31 cellular contexts compared by ENCODE assay signal in the genomic region with DNA sequence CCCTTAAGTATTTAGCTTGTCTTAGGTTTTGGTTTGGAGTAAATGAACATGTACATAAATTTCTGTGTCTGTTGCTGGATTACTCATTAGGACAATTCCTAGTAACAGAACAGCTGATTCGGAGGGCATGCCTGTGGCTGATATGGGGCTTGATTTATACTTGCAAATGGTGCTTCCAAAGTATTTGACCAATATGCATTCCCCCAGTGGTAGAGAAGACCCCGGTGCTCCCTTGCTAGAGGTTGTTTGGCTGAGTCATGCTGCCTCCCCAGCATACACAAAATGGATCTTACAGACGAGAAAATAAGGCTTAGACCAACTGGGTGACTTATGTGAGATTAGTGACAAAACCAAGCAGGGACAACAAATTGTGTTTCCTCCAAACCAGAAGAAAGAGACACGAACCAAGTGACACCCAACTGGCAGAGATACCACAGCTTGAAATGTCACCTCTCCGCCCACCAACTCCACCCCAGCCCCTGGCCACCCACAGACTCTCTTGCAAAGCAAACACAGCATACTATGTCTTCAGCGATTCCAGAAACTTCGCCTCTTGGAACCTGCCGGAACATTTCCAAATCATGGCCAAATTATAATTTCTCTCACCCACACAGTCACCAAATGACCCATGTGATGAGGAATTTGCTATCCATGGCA.
DNase-seq lines count a peak whose midpoint lies in the region; ATAC-seq and TF ChIP-seq lines count a peak whose summit lies in the region.
"Had no signal": no experiment of that assay in that cellular context is flagged by ENCODE, and none has a peak within 500 bp of the region (broad histone marks: within the 10 kb centered on the region; RNA-seq: fewer than 3 reads in every experiment).

No MANE protein-coding gene starts in this region.

- H3K27me3 ChIP-seq in Panc1 (ENCODE audit: control insufficient read depth, insufficient read depth, low read length) = no peaks in the 10 kb centered on the region
- peaks cover under 1% of the 10 kb centered on the region for H3K27me3 ChIP-seq in osteoblast (ENCODE audit: insufficient read depth, low read length)
- H3K27me3 ChIP-seq in trophoblast cell (ENCODE audit: insufficient read depth, low read length) = no peaks in the 10 kb centered on the region
- H3K27me3 ChIP-seq: adrenal gland, cardiac muscle cell, colonic mucosa, upper lobe of left lung had no signal

- H2AFZ ChIP-seq in osteoblast (ENCODE audit: low read length) (no peak overlapping the region), trophoblast cell (ENCODE audit: insufficient read depth, low read length, poor library complexity) (no peak overlapping the region)

- in situ Hi-C loops in Panc1 (cut with HindIII; ENCODE audit: low pct_unique_long_range_greater_than_20kb, low sequenced_read_pairs) = no loop called here

- ATAC-seq in Panc1 = no peak
- ATAC-seq in activated naive CD4-positive, alpha-beta T cell treated with anti-CD3 and anti-CD28 coated beads, Interleukin-2, amount 50 U/mL, for 72 hours = no peak
- no peak for ATAC-seq in HG02981 (IDR thresholded peaks at IDR 0.05; ENCODE audit: unreplicated experiment)
- ATAC-seq: activated CD4-positive, CD25-positive, alpha-beta regulatory T cell treated with anti-CD3 and anti-CD28 coated beads, Interleukin-2, amount 50 U/mL, for 24 hours; naive thymus-derived CD8-positive, alpha-beta T cell; sciatic nerve had no signal

- H2BK5ac ChIP-seq in trophoblast cell (ENCODE audit: low read depth, low read length, poor library complexity) = no peak overlapping the region

- no peak overlapping the region for H3K14ac ChIP-seq in trophoblast cell (ENCODE audit: low read length)

- H3K4me2 ChIP-seq in osteoblast (ENCODE audit: insufficient read depth, low read length) = peak overlapping the region; percentile 43
- no peak overlapping the region for H3K4me2 ChIP-seq in trophoblast cell (ENCODE audit: low read length)

- no peak overlapping the region for H4K8ac ChIP-seq in trophoblast cell (ENCODE audit: low read depth, low read length)

- H4K91ac ChIP-seq in trophoblast cell (ENCODE audit: low read depth, low read length) = no peak overlapping the region

- no peaks in the 10 kb centered on the region; the same call in 1 of the 2 replicates for H3K36me3 ChIP-seq in Panc1 (ENCODE audit: control insufficient read depth, insufficient read depth, low read length)
- no peaks in the 10 kb centered on the region for H3K36me3 ChIP-seq in osteoblast (ENCODE audit: insufficient read depth, low read length)
- H3K36me3 ChIP-seq in trophoblast cell (ENCODE audit: control insufficient read depth in 1 of 2, insufficient read depth in 2 of 2, low read length in 2 of 2) = no peaks in the 10 kb centered on the region
- H3K36me3 ChIP-seq: adrenal gland, cardiac muscle cell, colonic mucosa, left ventricle myocardium inferior, prostate gland, upper lobe of left lung had no signal

- no peak overlapping the region for H2BK12ac ChIP-seq in trophoblast cell (ENCODE audit: low read length)

- TF ChIP-seq CTCF in Panc1 (IDR thresholded peaks at IDR 0.05) (no peak), choroid plexus epithelial cell (conservative IDR thresholded peaks at IDR 0.05; ENCODE audit: low read depth, low read length) (no peak), osteoblast (IDR thresholded peaks at IDR 0.05; ENCODE audit: extremely low read depth, low read depth, low read length) (no peak)

- H4K12ac ChIP-seq in trophoblast cell (ENCODE audit: low read depth, low read length) = no peak overlapping the region

- intact Hi-C loops in Panc1 (cut with micrococcal nuclease; ENCODE audit: unreplicated experiment) = loop anchor here (5.0 kb wide), 1 partner anchor 57 kb away; no protein-coding TSS in a partner anchor

- no peak overlapping the region for H2BK120ac ChIP-seq in trophoblast cell (ENCODE audit: insufficient read depth, low read length, poor library complexity)

- H3K4me3 ChIP-seq in Panc1 (ENCODE audit: low read depth in 2 of 2, low read length in 2 of 2) = no peak overlapping the region
- no peak overlapping the region for H3K4me3 ChIP-seq in choroid plexus epithelial cell (ENCODE audit: low read depth, low read length)
- no peak overlapping the region for H3K4me3 ChIP-seq in osteoblast (ENCODE audit: insufficient read depth, low read length)
- no peak overlapping the region for H3K4me3 ChIP-seq in trophoblast cell (ENCODE audit: low read depth, low read length)
- H3K4me3 ChIP-seq: adrenal gland, cardiac muscle cell, colonic mucosa, left ventricle myocardium inferior, prostate gland, SK-N-MC, upper lobe of left lung had no signal

- H3K18ac ChIP-seq in trophoblast cell (ENCODE audit: low read length) = no peak overlapping the region

- no peaks in the 10 kb centered on the region for H3K79me1 ChIP-seq in trophoblast cell (ENCODE audit: low read length)

- H3K27ac ChIP-seq in Panc1 (ENCODE audit: low read length) (0 out of 2 replicates have a peak overlapping the region, but pooled peaks have one; percentile 23), osteoblast (ENCODE audit: low read depth, low read length) (no peak overlapping the region), trophoblast cell (ENCODE audit: low read depth, low read length) (no peak overlapping the region)
- H3K27ac ChIP-seq: adrenal gland, cardiac muscle cell, colonic mucosa, left ventricle myocardium inferior, prostate gland, SK-N-MC, upper lobe of left lung had no signal

- no CpG with 5 or more reads among the region's 8 CpGs for WGBS in trophoblast cell (ENCODE audit: extremely low coverage, insufficient coverage, insufficient read length)

- H3K4ac ChIP-seq in trophoblast cell (ENCODE audit: low read depth, low read length) = no peak overlapping the region

- no peak overlapping the region for H3K23ac ChIP-seq in trophoblast cell (ENCODE audit: low read length)

- H2AK5ac ChIP-seq in trophoblast cell (ENCODE audit: low read length) = no peak overlapping the region

- H3K79me2 ChIP-seq in osteoblast (ENCODE audit: insufficient read depth, low read length) = no peaks in the 10 kb centered on the region
- no peaks in the 10 kb centered on the region for H3K79me2 ChIP-seq in trophoblast cell (ENCODE audit: control insufficient read depth, insufficient read depth, low read length, poor library complexity)

- H3K27ac Mint-ChIP-seq in activated naive CD4-positive, alpha-beta T cell treated with anti-CD3 and anti-CD28 coated beads, Interleukin-2, amount 50 U/mL, for 72 hours = no peak overlapping the region
- H3K27ac Mint-ChIP-seq: activated naive CD4-positive, alpha-beta T cell treated with anti-CD3 and anti-CD28 coated beads for 36 hours; activated T-helper 1 cell treated with anti-CD3 and anti-CD28 coated beads, Interleukin-12 subunit alpha, Interleukin-12 subunit beta, Interleukin-2, Interleukin-4 antibody, amounts not matched to agents 30 ng/mL and 10 ng/mL and 1 ng/mL, durations not matched to agents 14 hours and 24 hours and 36 hours; naive thymus-derived CD8-positive, alpha-beta T cell had no signal

- peaks cover 4% of the 10 kb centered on the region; the same call in 1 of the 2 replicates for H3K9me3 ChIP-seq in Panc1 (ENCODE audit: control insufficient read depth, insufficient read depth, low read depth, low read length)
- peaks cover 6% of the 10 kb centered on the region for H3K9me3 ChIP-seq in osteoblast (ENCODE audit: low read depth, low read length)
- H3K9me3 ChIP-seq in trophoblast cell (ENCODE audit: insufficient read depth, low read depth, low read length) = no peaks in the 10 kb centered on the region
- H3K9me3 ChIP-seq: colonic mucosa, prostate gland had no signal

- H3K36me3 Mint-ChIP-seq in activated naive CD4-positive, alpha-beta T cell treated with anti-CD3 and anti-CD28 coated beads, Interleukin-2, amount 50 U/mL, for 72 hours = peaks cover 0 to 7% of the 10 kb centered on the region in 2 donors

- H4K20me1 ChIP-seq in osteoblast (ENCODE audit: insufficient read depth, low read length) = no peaks in the 10 kb centered on the region

- CTCF ChIA-PET in Panc1 (lab: Charles Lee) = no interaction called here

- peak; percentile 38 for DNase-seq in ELR (ENCODE audit: low read depth)
- DNase-seq in Panc1 (ENCODE audit: low read depth, low spot score) = no peak
- peak; percentile 23 for DNase-seq in choroid plexus epithelial cell (ENCODE audit: low read depth)
- no peak for DNase-seq in osteoblast (ENCODE audit: insufficient read length, low spot score, missing footprints)
- DNase-seq in trophoblast cell = no peak
- DNase-seq in activated CD8-positive, alpha-beta memory T cell treated with anti-CD3 and anti-CD28 coated beads for 24 hours = no peak
- no peak for DNase-seq in activated naive CD4-positive, alpha-beta T cell treated with anti-CD3 and anti-CD28 coated beads, Interleukin-2, amount 50 U/mL, for 72 hours (ENCODE audit: low spot score in 2 of 2)
- DNase-seq: activated CD4-positive, alpha-beta T cell treated with anti-CD3 and anti-CD28 coated beads, Interleukin-2, amount 50 U/mL, for 4 hours; activated naive CD4-positive, alpha-beta T cell treated with anti-CD3 and anti-CD28 coated beads for 36 hours; adrenal gland; C1 segment of cervical spinal cord; colonic mucosa; DMS153; effector CD4-positive, alpha-beta T cell; islet precursor cell; left ventricle myocardium inferior; midbrain; naive thymus-derived CD8-positive, alpha-beta T cell; NCI-H1048; NCI-H1694; stimulated activated CD4-positive, alpha-beta T cell treated with anti-CD3 and anti-CD28 coated beads, Interleukin-15, amount 100 ng/mL, for 24 hours; stimulated activated CD4-positive, alpha-beta T cell treated with anti-CD3 and anti-CD28 coated beads, Interleukin-4, amount 100 ng/mL, for 4 hours; T-helper 1 cell; upper lobe of left lung had no signal

- H3K9ac ChIP-seq in trophoblast cell (ENCODE audit: low read length) = no peak overlapping the region

- POLR2A ChIA-PET in Panc1 (lab: Charles Lee) = no interaction called here

- H3K4me1 ChIP-seq in Panc1 (ENCODE audit: control insufficient read depth, insufficient read depth, low read length) = peaks cover 4% of the 10 kb centered on the region; the same call in 1 of the 2 replicates
- peaks cover 12% of the 10 kb centered on the region for H3K4me1 ChIP-seq in osteoblast (ENCODE audit: insufficient read depth, low read length)
- H3K4me1 ChIP-seq in trophoblast cell (ENCODE audit: control insufficient read depth in 1 of 2, insufficient read depth in 2 of 2, low read length in 2 of 2) = no peaks in the 10 kb centered on the region
- H3K4me1 ChIP-seq: colonic mucosa, prostate gland had no signal

- no TSS peak for BruUV-seq in Panc1 (replicated peaks; lab: Mats Ljungman, UMichigan)

- H3K9me3 Mint-ChIP-seq in activated naive CD4-positive, alpha-beta T cell treated with anti-CD3 and anti-CD28 coated beads, Interleukin-2, amount 50 U/mL, for 72 hours = peaks cover 3 to 11% of the 10 kb centered on the region in 2 donors

Comparison
In these comparisons a context has a peak if more than half of its experiments do, and no peak if none do; other contexts are left out.
1. DNase-seq: peak in ELR (single experiment) and choroid plexus epithelial cell (single experiment); none in Panc1 (single experiment), osteoblast (single experiment), trophoblast cell (0 of 2), activated CD8-positive, alpha-beta memory T cell treated with anti-CD3 and anti-CD28 coated beads for 24 hours (single experiment) and activated naive CD4-positive, alpha-beta T cell treated with anti-CD3 and anti-CD28 coated beads, Interleukin-2, amount 50 U/mL, for 72 hours (0 of 2).